8 cellular contexts compared by ENCODE assay signal in the genomic region with DNA sequence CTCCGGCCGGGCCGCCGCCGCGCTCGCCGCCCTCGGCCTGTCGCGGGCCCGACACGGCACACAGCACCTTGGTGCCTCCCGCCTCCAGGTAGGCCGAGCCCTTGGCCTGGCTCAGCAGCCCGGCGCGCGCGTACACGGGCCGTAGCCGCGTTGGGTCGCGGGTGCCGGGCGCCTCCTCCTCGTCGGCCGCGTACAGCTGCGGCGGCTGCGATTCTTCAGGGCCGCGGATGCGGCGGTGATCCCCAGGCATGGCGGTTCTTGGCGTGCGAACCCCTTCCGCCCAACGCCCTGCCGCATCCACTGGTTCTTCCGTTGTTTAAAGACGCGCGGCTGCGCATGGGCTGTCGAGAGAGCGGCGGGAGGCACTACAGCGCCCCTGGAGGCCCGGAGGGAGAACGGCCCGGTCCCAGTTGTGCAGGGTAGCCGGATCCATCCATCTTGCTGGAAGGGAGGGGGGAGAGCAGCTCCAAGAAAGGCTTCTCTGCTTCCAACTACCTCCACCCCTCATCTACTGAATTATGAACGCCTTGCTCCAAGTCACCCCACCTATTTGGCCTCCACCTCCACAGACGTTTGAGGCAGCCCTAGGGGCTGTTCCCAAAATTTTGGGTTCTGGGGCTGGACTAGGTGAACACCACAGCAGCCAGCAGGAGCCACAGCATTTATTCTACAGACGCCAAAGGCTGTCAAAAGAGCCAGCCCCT. TPM values are rescaled to one million over a fixed set of nuclear protein-coding genes. Genes with fewer than 3 reads are reported as not detected.
DNase-seq lines count a peak whose midpoint lies in the region; ATAC-seq and TF ChIP-seq lines count a peak whose summit lies in the region.

A gene (minus strand): TSS at position 290 of the 704 bp plus-strand sequence. CDS start 40 bp downstream, at position 250.

- H3K27me3 ChIP-seq in mucosa of rectum (ENCODE audit: control insufficient read depth in 2 of 2, insufficient read depth in 2 of 2, low read length in 2 of 2), result no peaks in the 10 kb centered on the region

- peaks cover 33 to 37% of the 10 kb centered on the region in 2 donors for H3K36me3 ChIP-seq in mucosa of rectum (ENCODE audit: control insufficient read depth in 2 of 2, insufficient read depth in 2 of 2, low read length in 2 of 2)

- H3K9me3 ChIP-seq in mucosa of rectum (ENCODE audit: control insufficient read depth in 2 of 2, low read length in 2 of 2), result no peaks in the 10 kb centered on the region

- peak; percentile 8; the same call in 1 of the 2 replicates for TF ChIP-seq EP300 in Ishikawa (IDR thresholded peaks at IDR 0.05; ENCODE audit: borderline replicate concordance)

- H3K4me3 ChIP-seq in epithelial cell of proximal tubule (ENCODE audit: low read depth, low read length) (peak within 1 kb of the TSS; percentile 77), mucosa of rectum (ENCODE audit: low read length in 2 of 2) (peak within 1 kb of the TSS; percentile 74 to 75)

- no peak for TF ChIP-seq RAD21 in Ishikawa (IDR thresholded peaks at IDR 0.05; ENCODE audit: low read depth)

- DNase-seq in DMS53 treated with DMSO at 0.1 percent for 48 hours (lab: John Stamatoyannopoulos, UW; ENCODE audit: unreplicated experiment) (peak; percentile 84), OCI-M1 (lab: John Stamatoyannopoulos, UW) (peak; percentile 98), activated T-cell treated with anti-CD3 and anti-CD28 coated beads for 24 hours (ENCODE audit: low read depth) (peak; percentile 88), epithelial cell of proximal tubule (ENCODE audit: low read depth) (peak; percentile 40)
- peak; percentile 75 to 84 for DNase-seq in stimulated activated CD8-positive, alpha-beta memory T cell treated with anti-CD3 and anti-CD28 coated beads, Interleukin-4, amount 100 ng/mL, for 4 hours (ENCODE audit: low read depth in 2 of 2, low spot score in 1 of 2)

- H3K4me1 ChIP-seq in mucosa of rectum (ENCODE audit: control insufficient read depth in 2 of 2, insufficient read depth in 2 of 2, low read length in 2 of 2), result peaks cover 4 to 9% of the 10 kb centered on the region in 2 donors

- peak; percentile 85 for ATAC-seq in GM21619 (IDR thresholded peaks at IDR 0.05; ENCODE audit: unreplicated experiment)

- peak within 1 kb of the TSS; percentile 72 to 84 for H3K9ac ChIP-seq in mucosa of rectum (ENCODE audit: low read depth in 1 of 2, low read length in 2 of 2)

- peak within 1 kb of the TSS; percentile 88 to 92 for H3K27ac ChIP-seq in mucosa of rectum (ENCODE audit: low read depth in 2 of 2, low read length in 2 of 2)

- peak; percentile 81 for TF ChIP-seq CTCF in epithelial cell of proximal tubule (conservative IDR thresholded peaks at IDR 0.05; ENCODE audit: low read depth, low read length)

TF ChIP-seq in Ishikawa, 13 proteins besides CTCF, POLR2A, EP300 and RAD21:
- TF ChIP-seq TCF12 (IDR thresholded peaks at IDR 0.05; ENCODE audit: low read depth) (peak; percentile 53; the same call in 1 of the 2 replicates), CEBPB (IDR thresholded peaks at IDR 0.05) (no peak), TEAD4 (IDR thresholded peaks at IDR 0.05) (peak; percentile 18; the same call in 1 of the 2 replicates), NFIC (IDR thresholded peaks at IDR 0.05) (peak; percentile 42; the same call in 1 of the 2 replicates), TAF1 (IDR thresholded peaks at IDR 0.05; ENCODE audit: low read depth) (peak; percentile 78), YY1 (IDR thresholded peaks at IDR 0.05; ENCODE audit: low read depth) (peak; percentile 87)
- TF ChIP-seq, protein P1, sequence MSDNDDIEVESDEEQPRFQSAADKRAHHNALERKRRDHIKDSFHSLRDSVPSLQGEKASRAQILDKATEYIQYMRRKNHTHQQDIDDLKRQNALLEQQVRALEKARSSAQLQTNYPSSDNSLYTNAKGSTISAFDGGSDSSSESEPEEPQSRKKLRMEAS (IDR thresholded peaks at IDR 0.05), result peak; percentile 85
- TF ChIP-seq, protein P2, sequence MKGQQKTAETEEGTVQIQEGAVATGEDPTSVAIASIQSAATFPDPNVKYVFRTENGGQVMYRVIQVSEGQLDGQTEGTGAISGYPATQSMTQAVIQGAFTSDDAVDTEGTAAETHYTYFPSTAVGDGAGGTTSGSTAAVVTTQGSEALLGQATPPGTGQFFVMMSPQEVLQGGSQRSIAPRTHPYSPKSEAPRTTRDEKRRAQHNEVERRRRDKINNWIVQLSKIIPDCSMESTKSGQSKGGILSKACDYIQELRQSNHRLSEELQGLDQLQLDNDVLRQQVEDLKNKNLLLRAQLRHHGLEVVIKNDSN (IDR thresholded peaks at IDR 0.05), result 0 out of 2 replicates have a peak, but pooled peaks have one; percentile 5
- TF ChIP-seq, protein P3, sequence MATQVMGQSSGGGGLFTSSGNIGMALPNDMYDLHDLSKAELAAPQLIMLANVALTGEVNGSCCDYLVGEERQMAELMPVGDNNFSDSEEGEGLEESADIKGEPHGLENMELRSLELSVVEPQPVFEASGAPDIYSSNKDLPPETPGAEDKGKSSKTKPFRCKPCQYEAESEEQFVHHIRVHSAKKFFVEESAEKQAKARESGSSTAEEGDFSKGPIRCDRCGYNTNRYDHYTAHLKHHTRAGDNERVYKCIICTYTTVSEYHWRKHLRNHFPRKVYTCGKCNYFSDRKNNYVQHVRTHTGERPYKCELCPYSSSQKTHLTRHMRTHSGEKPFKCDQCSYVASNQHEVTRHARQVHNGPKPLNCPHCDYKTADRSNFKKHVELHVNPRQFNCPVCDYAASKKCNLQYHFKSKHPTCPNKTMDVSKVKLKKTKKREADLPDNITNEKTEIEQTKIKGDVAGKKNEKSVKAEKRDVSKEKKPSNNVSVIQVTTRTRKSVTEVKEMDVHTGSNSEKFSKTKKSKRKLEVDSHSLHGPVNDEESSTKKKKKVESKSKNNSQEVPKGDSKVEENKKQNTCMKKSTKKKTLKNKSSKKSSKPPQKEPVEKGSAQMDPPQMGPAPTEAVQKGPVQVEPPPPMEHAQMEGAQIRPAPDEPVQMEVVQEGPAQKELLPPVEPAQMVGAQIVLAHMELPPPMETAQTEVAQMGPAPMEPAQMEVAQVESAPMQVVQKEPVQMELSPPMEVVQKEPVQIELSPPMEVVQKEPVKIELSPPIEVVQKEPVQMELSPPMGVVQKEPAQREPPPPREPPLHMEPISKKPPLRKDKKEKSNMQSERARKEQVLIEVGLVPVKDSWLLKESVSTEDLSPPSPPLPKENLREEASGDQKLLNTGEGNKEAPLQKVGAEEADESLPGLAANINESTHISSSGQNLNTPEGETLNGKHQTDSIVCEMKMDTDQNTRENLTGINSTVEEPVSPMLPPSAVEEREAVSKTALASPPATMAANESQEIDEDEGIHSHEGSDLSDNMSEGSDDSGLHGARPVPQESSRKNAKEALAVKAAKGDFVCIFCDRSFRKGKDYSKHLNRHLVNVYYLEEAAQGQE (IDR thresholded peaks at IDR 0.05; ENCODE audit: low read depth), result no peak
TF ChIP-seq in Ishikawa: peak in this region for 7.

RNA-seq across cellular contexts. Expression of the gene that starts here (rescaled TPM):
- 28.9 and 29.3 TPM in 2 replicates for total RNA-seq in epithelial cell of proximal tubule

Comparison
In these comparisons a context has a peak if more than half of its experiments do, and no peak if none do; other contexts are left out.
1. Peak in every context shown above with its lines: DNase-seq, ATAC-seq, H3K4me3 ChIP-seq and H3K27ac ChIP-seq.
2. DNase-seq: peak in every context shown above with its lines; median percentile 98 in OCI-M1; 88 in activated T-cell treated with anti-CD3 and anti-CD28 coated beads for 24 hours; 84 in DMS53 treated with DMSO at 0.1 percent for 48 hours; 80 in stimulated activated CD8-positive, alpha-beta memory T cell treated with anti-CD3 and anti-CD28 coated beads, Interleukin-4, amount 100 ng/mL, for 4 hours; 40 in epithelial cell of proximal tubule.